ENCODE assay signal across 24 cellular contexts in the genomic region with DNA sequence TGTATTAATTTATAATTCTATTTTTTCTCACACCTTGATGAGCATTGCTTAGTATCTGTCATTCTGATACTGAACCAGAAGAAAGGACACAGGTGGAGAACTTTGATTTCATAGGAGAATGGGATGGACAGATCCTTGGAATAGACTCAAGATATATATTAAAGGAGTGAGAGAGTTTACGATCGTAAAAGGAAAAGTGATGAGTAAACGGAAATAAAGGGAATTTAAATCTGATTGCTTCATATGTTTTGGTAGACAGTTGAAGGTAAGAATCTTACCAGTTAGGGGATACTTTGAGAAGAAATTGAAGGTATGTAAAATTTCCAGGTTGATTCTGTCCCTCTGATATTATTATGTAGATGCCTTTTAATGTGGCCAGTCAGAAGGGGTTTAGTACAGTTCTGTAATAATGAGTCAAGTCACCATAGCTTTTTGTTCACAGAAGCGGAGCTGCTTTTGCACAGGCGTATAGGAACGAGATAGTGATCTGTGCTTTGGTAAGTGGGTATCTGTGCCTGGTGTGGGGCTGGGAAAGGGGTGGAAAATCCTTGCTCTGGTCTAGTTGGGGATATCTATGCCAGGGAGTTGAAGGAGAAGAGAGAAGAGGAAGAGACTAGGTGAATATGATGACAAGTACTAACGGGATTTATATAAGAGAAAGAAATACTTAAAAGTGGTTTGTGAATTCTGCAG. TPM values are rescaled to one million over a fixed set of nuclear protein-coding genes. Genes with fewer than 3 reads are reported as not detected.
DNase-seq lines count a peak whose midpoint lies in the region; ATAC-seq and TF ChIP-seq lines count a peak whose summit lies in the region.
"Had no signal": no experiment of that assay in that cellular context is flagged by ENCODE, and none has a peak within 500 bp of the region (broad histone marks: within the 10 kb centered on the region; RNA-seq: fewer than 3 reads in every experiment).

No MANE protein-coding gene starts in this region.

- H3K36me3 ChIP-seq in SK-N-SH (replicated peaks in 1 of 2; ENCODE audit: control insufficient read depth in 1 of 2, insufficient read depth in 2 of 2, low read length in 1 of 2) (no peaks in the 10 kb centered on the region), osteoblast (ENCODE audit: insufficient read depth, low read length) (no peaks in the 10 kb centered on the region)
- H3K36me3 ChIP-seq in CD4-positive, CD25-positive, alpha-beta regulatory T cell (ENCODE audit: control insufficient read depth, insufficient read depth, low read length), result peaks cover 48% of the 10 kb centered on the region

- H3K27ac ChIP-seq in SK-N-SH (ENCODE audit: low read depth in 2 of 2, low read length in 1 of 2) (no peak overlapping the region), osteoblast (ENCODE audit: low read depth, low read length) (no peak overlapping the region)
- no peak overlapping the region for H3K27ac ChIP-seq in CD4-positive, CD25-positive, alpha-beta regulatory T cell (ENCODE audit: insufficient read depth, low read length, poor library complexity, severe bottlenecking)
- H3K27ac ChIP-seq: 22Rv1, RWPE1 had no signal

- H3K9me3 Mint-ChIP-seq in CD4-positive, CD25-positive, alpha-beta regulatory T cell, result no peaks in the 10 kb centered on the region
- H3K9me3 Mint-ChIP-seq in neural crest cell (no peaks in the 10 kb centered on the region), glutamatergic neuron (ENCODE audit: unreplicated experiment) (no peaks in the 10 kb centered on the region)

- no peak overlapping the region for H2AFZ ChIP-seq in SK-N-SH (ENCODE audit: low read depth)
- no peak overlapping the region for H2AFZ ChIP-seq in osteoblast (ENCODE audit: low read length)

- H4K20me1 ChIP-seq in SK-N-SH (ENCODE audit: insufficient read depth), result no peaks in the 10 kb centered on the region
- no peaks in the 10 kb centered on the region for H4K20me1 ChIP-seq in osteoblast (ENCODE audit: insufficient read depth, low read length)

- TF ChIP-seq RAD21 in SK-N-SH (IDR thresholded peaks at IDR 0.05; ENCODE audit: low read length), result no peak

- no peaks in the 10 kb centered on the region for H3K79me2 ChIP-seq in SK-N-SH (ENCODE audit: insufficient read depth)
- no peaks in the 10 kb centered on the region for H3K79me2 ChIP-seq in osteoblast (ENCODE audit: insufficient read depth, low read length)

- H3K4me1 Mint-ChIP-seq in CD4-positive, CD25-positive, alpha-beta regulatory T cell, result peaks cover 61 to 89% (median 75%) of the 10 kb centered on the region in 4 donors
- no peaks in the 10 kb centered on the region for H3K4me1 Mint-ChIP-seq in neural crest cell
- H3K4me1 Mint-ChIP-seq in glutamatergic neuron (ENCODE audit: low read depth, unreplicated experiment), result no peaks in the 10 kb centered on the region

- no peak overlapping the region for H3K4me2 ChIP-seq in SK-N-SH
- no peak overlapping the region for H3K4me2 ChIP-seq in osteoblast (ENCODE audit: insufficient read depth, low read length)

- peaks cover 0 to 2% of the 10 kb centered on the region in 2 experiments; a peak in 1 of 4 replicates for H3K4me1 ChIP-seq in SK-N-SH (ENCODE audit: control insufficient read depth in 1 of 2, insufficient read depth in 2 of 2, low read depth in 1 of 2, low read length in 1 of 2)
- H3K4me1 ChIP-seq in CD4-positive, CD25-positive, alpha-beta regulatory T cell (ENCODE audit: control insufficient read depth, insufficient read depth, low read length, poor library complexity, severe bottlenecking), result peaks cover 28% of the 10 kb centered on the region
- H3K4me1 ChIP-seq in osteoblast (ENCODE audit: insufficient read depth, low read length), result no peaks in the 10 kb centered on the region

- no peak overlapping the region for H3K27ac Mint-ChIP-seq in CD4-positive, CD25-positive, alpha-beta regulatory T cell
- peak overlapping the region; percentile 64 for H3K27ac Mint-ChIP-seq in neural crest cell (ENCODE audit: unreplicated experiment)
- no peak overlapping the region for H3K27ac Mint-ChIP-seq in glutamatergic neuron (ENCODE audit: unreplicated experiment)

- CTCF ChIA-PET in SK-N-SH (lab: Yijun Ruan, JAX), result no interaction called here

- 86% methylated on average over 7 of the region's 7 CpGs for WGBS in SK-N-SH (ENCODE audit: low lambda C conversion rate)

- H3K27me3 ChIP-seq in SK-N-SH (ENCODE audit: insufficient read depth) (no peaks in the 10 kb centered on the region), osteoblast (ENCODE audit: insufficient read depth, low read length) (no peaks in the 10 kb centered on the region)
- H3K27me3 ChIP-seq in CD4-positive, CD25-positive, alpha-beta regulatory T cell (ENCODE audit: control insufficient read depth, insufficient read depth, low read length), result no peaks in the 10 kb centered on the region

- H3K36me3 Mint-ChIP-seq in CD4-positive, CD25-positive, alpha-beta regulatory T cell, result peaks cover 48% of the 10 kb centered on the region
- H3K36me3 Mint-ChIP-seq in neural crest cell (ENCODE audit: low read depth), result peaks cover 22% of the 10 kb centered on the region
- H3K36me3 Mint-ChIP-seq in glutamatergic neuron (ENCODE audit: unreplicated experiment), result no peaks in the 10 kb centered on the region

- no peak overlapping the region for H3K4me3 ChIP-seq in SK-N-SH (ENCODE audit: low read depth in 2 of 2, low read length in 1 of 2)
- no peak overlapping the region for H3K4me3 ChIP-seq in CD4-positive, CD25-positive, alpha-beta regulatory T cell (ENCODE audit: low read depth, low read length)
- H3K4me3 ChIP-seq in osteoblast (ENCODE audit: insufficient read depth, low read length), result no peak overlapping the region

- no peak for ATAC-seq in SK-N-SH treated with all-trans-retinoic acid at 6 μM for 48 hours
- ATAC-seq in CD4-positive, CD25-positive, alpha-beta regulatory T cell (ENCODE audit: low read depth in 2 of 2), result no peak

- DNase-seq in SK-N-SH (no peak), SK-N-DZ (ENCODE audit: low spot score) (peak; percentile 13), neural crest cell (ENCODE audit: low read depth, low spot score) (no peak), kidney tubule cell (ENCODE audit: low spot score) (no peak), glutamatergic neuron (no peak), osteoblast (ENCODE audit: insufficient read length, low spot score, missing footprints) (no peak)
- no peak for DNase-seq in CD4-positive, CD25-positive, alpha-beta regulatory T cell
- DNase-seq: C1 segment of cervical spinal cord; EL; GF-D8; HCEC 1CT; IMR-90; MV-4-11; NCI-H1694; NCI-H2081; NCI-H2171; NCI-H345; NCI-H524; NCI-H774; NK-92 treated with Interleukin-12 subunit alpha and Interleukin-12 subunit beta, amount 100 ng/mL, for 24 hours; SHP77 treated with DMSO at 0.1 percent for 48 hours had no signal

- TF ChIP-seq EP300 in SK-N-SH (IDR thresholded peaks at IDR 0.05; ENCODE audit: borderline replicate concordance in 1 of 2, low read depth in 1 of 2, low read length in 1 of 2), result no peak

- H3K4me3 Mint-ChIP-seq in CD4-positive, CD25-positive, alpha-beta regulatory T cell, result peak overlapping the region in 3 of 4 donors; percentile 24 to 46 (median 33)
- no peak overlapping the region for H3K4me3 Mint-ChIP-seq in neural crest cell
- no peak overlapping the region for H3K4me3 Mint-ChIP-seq in glutamatergic neuron (ENCODE audit: unreplicated experiment)

- H3K9ac ChIP-seq in SK-N-SH, result no peak overlapping the region

- no peaks in the 10 kb centered on the region for H3F3A ChIP-seq in SK-N-SH (replicated peaks; ENCODE audit: insufficient read depth)

- H3K9me3 ChIP-seq in SK-N-SH, result no peaks in the 10 kb centered on the region
- no peaks in the 10 kb centered on the region for H3K9me3 ChIP-seq in CD4-positive, CD25-positive, alpha-beta regulatory T cell (ENCODE audit: control insufficient read depth in 2 of 2, low read length in 2 of 2)
- H3K9me3 ChIP-seq in osteoblast (ENCODE audit: low read depth, low read length), result no peaks in the 10 kb centered on the region

- no peaks in the 10 kb centered on the region for H3K9me2 ChIP-seq in SK-N-SH

- no peak for TF ChIP-seq CTCF in SK-N-SH (IDR thresholded peaks at IDR 0.05)
- no peak for TF ChIP-seq CTCF in neural crest cell (conservative IDR thresholded peaks at IDR 0.05)
- TF ChIP-seq CTCF in glutamatergic neuron (IDR thresholded peaks at IDR 0.05; ENCODE audit: partially characterized antibody, unreplicated experiment), result no peak
- TF ChIP-seq CTCF in osteoblast (IDR thresholded peaks at IDR 0.05; ENCODE audit: extremely low read depth, low read depth, low read length), result no peak

- POLR2A ChIA-PET in SK-N-SH (lab: Yijun Ruan, JAX), result no interaction called here

- H3K27me3 Mint-ChIP-seq in CD4-positive, CD25-positive, alpha-beta regulatory T cell, result no peaks in the 10 kb centered on the region
- H3K27me3 Mint-ChIP-seq in neural crest cell (ENCODE audit: low read depth) (no peaks in the 10 kb centered on the region), glutamatergic neuron (ENCODE audit: unreplicated experiment) (no peaks in the 10 kb centered on the region)

TF ChIP-seq in SK-N-SH, 30 proteins besides CTCF, POLR2A, EP300 and RAD21:
- TF ChIP-seq GATA2 (CRISPR knock-in tag; IDR thresholded peaks at IDR 0.05) (peak; percentile 53), FOSL2 (IDR thresholded peaks at IDR 0.05; ENCODE audit: borderline replicate concordance, low read depth) (no peak)

TF ChIP-seq in SK-N-SH treated with all-trans-retinoic acid at 6 μM for 48 hours, 23 proteins besides CTCF, POLR2A, EP300 and RAD21 (continues in another document):
- no peak for TF ChIP-seq ARNTL (CRISPR knock-in tag; IDR thresholded peaks at IDR 0.05; ENCODE audit: borderline replicate concordance, low read depth)
- TF ChIP-seq ZNF70 (CRISPR knock-in tag; IDR thresholded peaks at IDR 0.05), result no peak
- TF ChIP-seq BACH2 (CRISPR knock-in tag; IDR thresholded peaks at IDR 0.05; ENCODE audit: borderline replicate concordance), result no peak
- no peak for TF ChIP-seq ZNF565 (CRISPR knock-in tag; conservative IDR thresholded peaks at IDR 0.05; ENCODE audit: low read depth)
- TF ChIP-seq GLIS3 (CRISPR knock-in tag; IDR thresholded peaks at IDR 0.05), result no peak
- no peak for TF ChIP-seq ZFP3 (CRISPR knock-in tag; IDR thresholded peaks at IDR 0.05)
- TF ChIP-seq OSR1 (CRISPR knock-in tag; IDR thresholded peaks at IDR 0.05), result no peak
- TF ChIP-seq ISL1 (CRISPR knock-in tag; IDR thresholded peaks at IDR 0.05), result no peak

RNA-seq across cellular contexts. Expression of a gene that starts 15.4 kb away (rescaled TPM):
- polyA plus RNA-seq in SK-N-SH (2012; rRNA removed), result 1.1 and 1.5 TPM in 2 replicates
- polyA plus RNA-seq in SK-N-SH (2012; cell fraction: cytosol; rRNA removed), result 1.5 and 1.6 TPM in 2 replicates
- polyA plus RNA-seq in SK-N-SH (2012; cell fraction: nucleus; rRNA removed), result 0.85 and 1.9 TPM in 2 replicates
- 43.5 TPM for total RNA-seq in CD4-positive, CD25-positive, alpha-beta regulatory T cell
- 10 to 100 TPM; 14.9 to 17.4 (median 16.5) TPM for polyA plus RNA-seq in CD4-positive, CD25-positive, alpha-beta regulatory T cell
- polyA plus RNA-seq in SK-N-DZ (2014; cell fraction: cytosol; rRNA removed), result 14.8 and 15.1 TPM in 2 replicates
- 9.3 and 10.6 TPM in 2 replicates for polyA plus RNA-seq in SK-N-DZ (2014; cell fraction: nucleus; rRNA removed)
- 20.6 and 20.8 TPM in 2 replicates for total RNA-seq in neural crest cell
- total RNA-seq in glutamatergic neuron (ENCODE audit: unreplicated experiment), result 13.2 TPM
- 5.0 and 5.1 TPM in 2 replicates for total RNA-seq in osteoblast

Comparison
In these comparisons a context has a peak if more than half of its experiments do, and no peak if none do; other contexts are left out.
1. H3K4me3 Mint-ChIP-seq: peak in CD4-positive, CD25-positive, alpha-beta regulatory T cell (3 of 4); none in neural crest cell (single experiment) and glutamatergic neuron (single experiment).